15 cellular contexts compared by ENCODE assay signal in genomic region chr20:63034511-63035283, GRCh38. TPM values are rescaled to one million over a fixed set of nuclear protein-coding genes. Genes with fewer than 3 reads are reported as not detected.
"Had no signal": no experiment of that assay in that cellular context is flagged by ENCODE, and none has a peak within 500 bp of the region (broad histone marks: within the 10 kb centered on the region; RNA-seq: fewer than 3 reads in every experiment).

No MANE protein-coding gene starts in this region.

RNA-seq across cellular contexts. Expression of gene BHLHE23, which starts 27.9 kb away (rescaled TPM):
- total RNA-seq: esophagus mucosa; fibroblast of lung; frontal cortex; glomerular endothelial cell; heart right ventricle; liver; mammary epithelial cell; mesenteric fat pad; mononuclear cell; naive thymus-derived CD8-positive, alpha-beta T cell; occipital lobe; pancreas; renal cortical epithelial cell; upper lobe of left lung; vagina had no signal
- polyA plus RNA-seq: fibroblast of lung; liver; mammary epithelial cell; naive thymus-derived CD8-positive, alpha-beta T cell; pancreas had no signal
